In genomic region chr17:996554-997344, GRCh38 we compare ENCODE assay signal across 8 cellular contexts. TPM values are rescaled to one million over a fixed set of nuclear protein-coding genes. Genes with fewer than 3 reads are reported as not detected.
DNase-seq lines count a peak whose midpoint lies in the region; ATAC-seq and TF ChIP-seq lines count a peak whose summit lies in the region.

TIMM22 (plus strand) TSS chr17:997129; CDS start chr17:997143, 14 bp downstream.

- peak; percentile 93 for DNase-seq in GM10266 (ENCODE audit: extremely low spot score)
- DNase-seq in NCI-H1048 (lab: John Stamatoyannopoulos, UW) = peak; percentile 96
- DNase-seq in SK-N-SH = peak; percentile 96
- peak; percentile 92 for DNase-seq in activated naive CD4-positive, alpha-beta T cell treated with anti-CD3 and anti-CD28 coated beads, Interleukin-2, amount 50 U/mL, for 16 hours
- peak; percentile 94 for DNase-seq in globus pallidus (ENCODE audit: low spot score)
- peak; percentile 90 for DNase-seq in occipital lobe (lab: John Stamatoyannopoulos, UW)
- DNase-seq in testis = peak; percentile 96

- no peaks in the 10 kb centered on the region for H3K9me2 ChIP-seq in SK-N-SH

- peaks cover 24% of the 10 kb centered on the region for H3K79me2 ChIP-seq in SK-N-SH (ENCODE audit: insufficient read depth)

- H3K9me3 ChIP-seq in SK-N-SH = no peaks in the 10 kb centered on the region
- no peaks in the 10 kb centered on the region for H3K9me3 ChIP-seq in testis

- under 1% methylated on average over 28 of the region's 71 CpGs for WGBS in SK-N-SH (ENCODE audit: low lambda C conversion rate)
- WGBS in testis, 2 donors = 0% methylated on average over 20 to 71 of the region's 71 CpGs

- peak within 1 kb of the TSS; percentile 96 for H2AFZ ChIP-seq in SK-N-SH (ENCODE audit: low read depth)

- TF ChIP-seq EP300 in SK-N-SH (IDR thresholded peaks at IDR 0.05; ENCODE audit: borderline replicate concordance in 1 of 2, low read depth in 1 of 2, low read length in 1 of 2) = peak; percentile 88 to 95

- CTCF ChIA-PET in SK-N-SH (lab: Yijun Ruan, JAX) = interaction anchor here (0.6 to 6.5 kb wide), 37 partner anchors 8 to 584 kb away, joined by 3 to 69 read pairs (median 4); partner anchors contain the start of genes GLOD4, MRM3, NXN and VPS53

- POLR2A ChIA-PET in SK-N-SH (lab: Yijun Ruan, JAX) = interaction anchor here (0.9 kb wide), 1 partner anchor 263 kb away, joined by 5 read pairs; no protein-coding TSS in a partner anchor

- H4K20me1 ChIP-seq in SK-N-SH (ENCODE audit: insufficient read depth) = peaks cover 28% of the 10 kb centered on the region

- H3K4me2 ChIP-seq in SK-N-SH = peak within 1 kb of the TSS; percentile 84

- intact Hi-C loops in testis (cut with DNase I; ENCODE audit: low total_unique reads) = no loop called here

- H3K9ac ChIP-seq in SK-N-SH = peak within 1 kb of the TSS; percentile 89

- TF ChIP-seq CTCF in GM10266 (IDR thresholded peaks at IDR 0.05; ENCODE audit: control insufficient read depth, insufficient read depth, low read depth, missing control alignments) (peak; percentile 92), SK-N-SH (IDR thresholded peaks at IDR 0.05) (peak; percentile 88), testis (IDR thresholded peaks at IDR 0.05) (peak; percentile 88 to 97 (median 93))

- peak; percentile 77 for TF ChIP-seq RAD21 in SK-N-SH (IDR thresholded peaks at IDR 0.05; ENCODE audit: low read length)

- H3F3A ChIP-seq in SK-N-SH (replicated peaks; ENCODE audit: insufficient read depth) = peaks cover 22% of the 10 kb centered on the region

- H3K27me3 ChIP-seq in SK-N-SH (ENCODE audit: insufficient read depth) (no peaks in the 10 kb centered on the region), testis (no peaks in the 10 kb centered on the region)

- no peak for TF ChIP-seq POLR2A in testis (IDR thresholded peaks at IDR 0.05)

- H3K36me3 ChIP-seq in SK-N-SH (replicated peaks in 1 of 2; ENCODE audit: control insufficient read depth in 1 of 2, insufficient read depth in 2 of 2, low read length in 1 of 2) (peaks cover 20 to 21% of the 10 kb centered on the region in 2 experiments), testis (ENCODE audit: low read depth, missing control alignments) (no peaks in the 10 kb centered on the region)

- H3K4me3 ChIP-seq in SK-N-SH (ENCODE audit: low read depth in 2 of 2, low read length in 1 of 2) (peak within 1 kb of the TSS; percentile 68 to 99), testis (peak within 1 kb of the TSS; percentile 83 to 99)

- H3K4me1 ChIP-seq in SK-N-SH (ENCODE audit: control insufficient read depth in 1 of 2, insufficient read depth in 2 of 2, low read depth in 1 of 2, low read length in 1 of 2) = peaks cover 12 to 15% of the 10 kb centered on the region in 2 experiments; a peak in 3 of 4 replicates
- H3K4me1 ChIP-seq in testis = peaks cover 18% of the 10 kb centered on the region

- ATAC-seq in HG02588 (IDR thresholded peaks at IDR 0.05; ENCODE audit: unreplicated experiment) = peak; percentile 79

- H3K27ac ChIP-seq in SK-N-SH (ENCODE audit: low read depth in 2 of 2, low read length in 1 of 2) (peak within 1 kb of the TSS; percentile 87 to 92), testis (peak within 1 kb of the TSS; percentile 93 to 94)

TF ChIP-seq in SK-N-SH, 30 proteins besides CTCF, POLR2A, EP300 and RAD21 (continues in another document):
- peak; percentile 46; the same call in 1 of the 2 replicates for TF ChIP-seq USF2 (IDR thresholded peaks at IDR 0.05; ENCODE audit: borderline replicate concordance, low read depth, low read length)
- 0 out of 2 replicates have a peak, but pooled peaks have one; percentile 54 for TF ChIP-seq REST (IDR thresholded peaks at IDR 0.05; ENCODE audit: low read depth, low read length)
- TF ChIP-seq TEAD4 (IDR thresholded peaks at IDR 0.05; ENCODE audit: borderline replicate concordance, insufficient read depth) = no peak
- TF ChIP-seq ELF1 (IDR thresholded peaks at IDR 0.05) = peak; percentile 54; the same call in 1 of the 2 replicates
- no peak for TF ChIP-seq IRF3 (IDR thresholded peaks at IDR 0.05; ENCODE audit: low read depth, low read length)
- peak; percentile 48; the same call in 1 of the 2 replicates for TF ChIP-seq GABPA (IDR thresholded peaks at IDR 0.05; ENCODE audit: low read depth)
- TF ChIP-seq SMC3 (IDR thresholded peaks at IDR 0.05; ENCODE audit: low read depth, low read length) = peak; percentile 63
- peak; percentile 97 for TF ChIP-seq CHD2 (IDR thresholded peaks at IDR 0.05; ENCODE audit: low read length, partially characterized antibody)
- TF ChIP-seq TCF12 (IDR thresholded peaks at IDR 0.05) = no peak; the same call in 1 of the 2 replicates
- TF ChIP-seq MXI1 (IDR thresholded peaks at IDR 0.05; ENCODE audit: low read depth, low read length) = peak; percentile 91
- TF ChIP-seq FOXM1 (IDR thresholded peaks at IDR 0.05; ENCODE audit: low read depth) = no peak
- TF ChIP-seq JUND (IDR thresholded peaks at IDR 0.05) = no peak
- no peak for TF ChIP-seq EZH2phosphoT487 (IDR thresholded peaks at IDR 0.05; ENCODE audit: borderline replicate concordance, low read depth)
- peak; percentile 98 for TF ChIP-seq TAF1 (IDR thresholded peaks at IDR 0.05; ENCODE audit: borderline replicate concordance, low read depth, low read length)
- TF ChIP-seq RFX5 (IDR thresholded peaks at IDR 0.05; ENCODE audit: low read length) = no peak
- TF ChIP-seq NFIC (IDR thresholded peaks at IDR 0.05; ENCODE audit: borderline replicate concordance) = no peak
- TF ChIP-seq YY1 (IDR thresholded peaks at IDR 0.05; ENCODE audit: low read depth) = peak; percentile 98
- TF ChIP-seq USF1 (IDR thresholded peaks at IDR 0.05; ENCODE audit: borderline replicate concordance, low read depth) = peak; percentile 87
- TF ChIP-seq POLR2AphosphoS5 (IDR thresholded peaks at IDR 0.05; ENCODE audit: low read depth, low read length) = peak; percentile 82
- no peak for TF ChIP-seq FOXJ3 (CRISPR knock-in tag; IDR thresholded peaks at IDR 0.05)
- TF ChIP-seq RCOR1 (IDR thresholded peaks at IDR 0.05; ENCODE audit: low read length) = no peak

RNA-seq across cellular contexts. Expression of gene TIMM22, which starts in this region (rescaled TPM):
- 9.9 and 10.7 TPM in 2 replicates for polyA plus RNA-seq in SK-N-SH (2012; rRNA removed)
- polyA plus RNA-seq in SK-N-SH (2012; cell fraction: cytosol; rRNA removed) = 11.3 and 11.4 TPM in 2 replicates
- polyA plus RNA-seq in SK-N-SH (2012; cell fraction: nucleus; rRNA removed) = 5.0 and 5.2 TPM in 2 replicates
- total RNA-seq in occipital lobe = 12.0 TPM
- total RNA-seq in testis = 10 to 100 TPM; 18.3 to 19.1 TPM
- 18.2 TPM for polyA plus RNA-seq in testis (ENCODE audit: insufficient read depth, low read depth, low replicate concordance)

Comparison
In these comparisons a context has a peak if more than half of its experiments do, and no peak if none do; other contexts are left out.
1. Peak in every context shown above with its lines: DNase-seq, ATAC-seq, H3K4me3 ChIP-seq and H3K27ac ChIP-seq.